In the genomic region with DNA sequence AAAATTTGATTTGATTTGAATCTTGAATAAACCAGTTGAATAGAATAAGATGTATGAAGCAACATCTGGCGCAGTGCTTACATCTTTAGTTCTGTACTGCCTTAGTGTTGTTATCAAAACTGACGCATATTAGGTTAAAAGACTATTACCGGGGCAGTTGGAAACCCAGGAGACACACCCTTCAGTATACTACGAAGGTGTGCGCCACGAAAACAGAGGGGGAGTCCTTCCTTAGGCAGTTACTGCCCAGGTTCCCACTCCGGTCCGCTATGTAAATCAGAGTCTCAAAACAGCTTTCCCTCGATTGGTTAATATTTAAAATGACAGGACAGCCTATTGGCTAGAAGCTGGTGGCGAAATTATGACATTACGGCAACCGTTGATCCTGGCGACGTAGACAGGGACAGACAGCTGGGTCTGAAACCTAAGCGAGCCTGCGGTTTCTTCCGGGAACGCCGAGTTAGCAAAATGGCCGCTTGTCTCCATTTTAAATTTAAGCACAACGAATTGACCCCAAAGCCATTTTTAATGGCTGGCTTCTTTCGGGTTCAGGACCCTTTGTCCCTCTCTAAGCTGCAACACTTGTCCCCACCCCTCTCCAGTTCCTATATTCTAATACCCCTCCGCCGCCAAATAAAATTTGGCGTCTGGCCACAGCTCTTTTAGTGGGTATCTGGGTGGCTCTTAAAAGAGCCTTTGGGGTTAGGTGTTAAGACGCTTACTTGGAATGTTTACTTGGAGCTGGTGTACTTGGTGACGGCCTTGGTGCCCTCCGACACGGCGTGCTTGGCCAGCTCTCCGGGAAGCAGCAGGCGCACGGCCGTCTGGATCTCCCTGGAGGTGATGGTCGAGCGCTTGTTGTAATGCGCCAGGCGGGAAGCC, we compare ENCODE assay signal across 1 cellular context.
TF ChIP-seq lines count a peak whose summit lies in the region.

No MANE protein-coding gene starts in this region.

TF ChIP-seq in K562, 482 proteins besides CTCF, POLR2A, EP300 and RAD21 (continued from another document and continues in another):
- TF ChIP-seq, protein P1, sequence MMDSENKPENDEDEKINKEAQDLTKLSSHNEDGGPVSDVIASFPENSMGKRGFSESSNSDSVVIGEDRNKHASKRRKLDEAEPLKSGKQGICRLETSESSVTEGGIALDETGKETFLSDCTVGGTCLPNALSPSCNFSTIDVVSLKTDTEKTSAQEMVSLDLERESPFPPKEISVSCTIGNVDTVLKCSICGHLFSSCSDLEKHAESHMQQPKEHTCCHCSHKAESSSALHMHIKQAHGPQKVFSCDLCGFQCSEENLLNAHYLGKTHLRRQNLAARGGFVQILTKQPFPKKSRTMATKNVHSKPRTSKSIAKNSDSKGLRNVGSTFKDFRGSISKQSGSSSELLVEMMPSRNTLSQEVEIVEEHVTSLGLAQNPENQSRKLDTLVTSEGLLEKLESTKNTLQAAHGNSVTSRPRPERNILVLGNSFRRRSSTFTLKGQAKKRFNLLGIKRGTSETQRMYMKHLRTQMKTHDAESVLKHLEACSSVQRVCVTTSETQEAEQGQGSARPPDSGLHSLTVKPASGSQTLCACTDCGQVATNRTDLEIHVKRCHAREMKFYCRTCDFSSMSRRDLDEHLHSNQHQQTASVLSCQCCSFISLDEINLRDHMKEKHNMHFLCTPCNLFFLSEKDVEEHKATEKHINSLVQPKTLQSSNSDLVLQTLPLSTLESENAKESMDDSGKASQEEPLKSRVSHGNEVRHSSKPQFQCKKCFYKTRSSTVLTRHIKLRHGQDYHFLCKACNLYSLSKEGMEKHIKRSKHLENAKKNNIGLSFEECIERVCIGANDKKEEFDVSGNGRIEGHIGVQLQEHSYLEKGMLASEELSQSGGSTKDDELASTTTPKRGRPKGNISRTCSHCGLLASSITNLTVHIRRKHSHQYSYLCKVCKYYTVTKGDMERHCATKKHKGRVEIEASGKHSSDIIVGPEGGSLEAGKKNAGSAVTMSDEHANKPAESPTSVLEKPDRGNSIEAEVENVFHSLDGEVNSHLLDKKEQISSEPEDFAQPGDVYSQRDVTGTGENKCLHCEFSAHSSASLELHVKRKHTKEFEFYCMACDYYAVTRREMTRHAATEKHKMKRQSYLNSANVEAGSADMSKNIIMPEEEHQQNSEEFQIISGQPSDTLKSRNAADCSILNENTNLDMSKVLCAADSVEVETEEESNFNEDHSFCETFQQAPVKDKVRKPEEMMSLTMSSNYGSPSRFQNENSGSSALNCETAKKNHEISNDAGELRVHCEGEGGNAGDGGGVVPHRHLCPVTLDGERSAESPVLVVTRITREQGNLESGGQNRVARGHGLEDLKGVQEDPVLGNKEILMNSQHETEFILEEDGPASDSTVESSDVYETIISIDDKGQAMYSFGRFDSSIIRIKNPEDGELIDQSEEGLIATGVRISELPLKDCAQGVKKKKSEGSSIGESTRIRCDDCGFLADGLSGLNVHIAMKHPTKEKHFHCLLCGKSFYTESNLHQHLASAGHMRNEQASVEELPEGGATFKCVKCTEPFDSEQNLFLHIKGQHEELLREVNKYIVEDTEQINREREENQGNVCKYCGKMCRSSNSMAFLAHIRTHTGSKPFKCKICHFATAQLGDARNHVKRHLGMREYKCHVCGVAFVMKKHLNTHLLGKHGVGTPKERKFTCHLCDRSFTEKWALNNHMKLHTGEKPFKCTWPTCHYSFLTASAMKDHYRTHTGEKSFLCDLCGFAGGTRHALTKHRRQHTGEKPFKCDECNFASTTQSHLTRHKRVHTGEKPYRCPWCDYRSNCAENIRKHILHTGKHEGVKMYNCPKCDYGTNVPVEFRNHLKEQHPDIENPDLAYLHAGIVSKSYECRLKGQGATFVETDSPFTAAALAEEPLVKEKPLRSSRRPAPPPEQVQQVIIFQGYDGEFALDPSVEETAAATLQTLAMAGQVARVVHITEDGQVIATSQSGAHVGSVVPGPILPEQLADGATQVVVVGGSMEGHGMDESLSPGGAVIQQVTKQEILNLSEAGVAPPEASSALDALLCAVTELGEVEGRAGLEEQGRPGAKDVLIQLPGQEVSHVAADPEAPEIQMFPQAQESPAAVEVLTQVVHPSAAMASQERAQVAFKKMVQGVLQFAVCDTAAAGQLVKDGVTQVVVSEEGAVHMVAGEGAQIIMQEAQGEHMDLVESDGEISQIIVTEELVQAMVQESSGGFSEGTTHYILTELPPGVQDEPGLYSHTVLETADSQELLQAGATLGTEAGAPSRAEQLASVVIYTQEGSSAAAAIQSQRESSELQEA (IDR thresholded peaks at IDR 0.05; ENCODE audit: low read depth): no peak
- peak; percentile 53; the same call in 1 of the 2 replicates for TF ChIP-seq ETV1 (tag; conservative IDR thresholded peaks at IDR 0.05; ENCODE audit: low read depth)
- TF ChIP-seq ZFP36 (IDR thresholded peaks at IDR 0.05; ENCODE audit: low read depth, low read length, partially characterized antibody): peak; percentile 91
- TF ChIP-seq, protein P2, sequence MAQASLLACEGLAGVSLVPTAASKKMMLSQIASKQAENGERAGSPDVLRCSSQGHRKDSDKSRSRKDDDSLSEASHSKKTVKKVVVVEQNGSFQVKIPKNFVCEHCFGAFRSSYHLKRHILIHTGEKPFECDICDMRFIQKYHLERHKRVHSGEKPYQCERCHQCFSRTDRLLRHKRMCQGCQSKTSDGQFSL (CRISPR knock-in tag; IDR thresholded peaks at IDR 0.05): peak; percentile 86
- TF ChIP-seq, protein P2 (tag; IDR thresholded peaks at IDR 0.05): peak; percentile 24 to 60; a peak in 2 of 4 replicates
- no peak for TF ChIP-seq BMI1 (IDR thresholded peaks at IDR 0.05; ENCODE audit: low read length)
- TF ChIP-seq ZNF444 (CRISPR knock-in tag; IDR thresholded peaks at IDR 0.05): 0 out of 2 replicates have a peak, but pooled peaks have one; percentile 55
- TF ChIP-seq, protein P3, sequence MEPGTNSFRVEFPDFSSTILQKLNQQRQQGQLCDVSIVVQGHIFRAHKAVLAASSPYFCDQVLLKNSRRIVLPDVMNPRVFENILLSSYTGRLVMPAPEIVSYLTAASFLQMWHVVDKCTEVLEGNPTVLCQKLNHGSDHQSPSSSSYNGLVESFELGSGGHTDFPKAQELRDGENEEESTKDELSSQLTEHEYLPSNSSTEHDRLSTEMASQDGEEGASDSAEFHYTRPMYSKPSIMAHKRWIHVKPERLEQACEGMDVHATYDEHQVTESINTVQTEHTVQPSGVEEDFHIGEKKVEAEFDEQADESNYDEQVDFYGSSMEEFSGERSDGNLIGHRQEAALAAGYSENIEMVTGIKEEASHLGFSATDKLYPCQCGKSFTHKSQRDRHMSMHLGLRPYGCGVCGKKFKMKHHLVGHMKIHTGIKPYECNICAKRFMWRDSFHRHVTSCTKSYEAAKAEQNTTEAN (CRISPR knock-in tag; IDR thresholded peaks at IDR 0.05): no peak; the same call in 1 of the 2 replicates
- peak in 1 of 2 experiments; percentile 54; a peak in 2 of 4 replicates for TF ChIP-seq ETV6 (IDR thresholded peaks at IDR 0.05; ENCODE audit: borderline replicate concordance in 1 of 2, low read depth in 2 of 2, low read length in 1 of 2)
- TF ChIP-seq ETV6 (CRISPR knock-in tag; IDR thresholded peaks at IDR 0.05; ENCODE audit: borderline replicate concordance): peak; percentile 93; the same call in 1 of the 2 replicates
- TF ChIP-seq ARHGAP35 (IDR thresholded peaks at IDR 0.05; ENCODE audit: partially characterized antibody): no peak
- TF ChIP-seq RFX1 (IDR thresholded peaks at IDR 0.05): peak; percentile 37; the same call in 1 of the 2 replicates
- no peak for TF ChIP-seq CBFB (CRISPR knock-in tag; IDR thresholded peaks at IDR 0.05)
- no peak for TF ChIP-seq RAD51 (IDR thresholded peaks at IDR 0.05; ENCODE audit: borderline replicate concordance, low read depth)
- TF ChIP-seq ZKSCAN1 (IDR thresholded peaks at IDR 0.05; ENCODE audit: low read depth, low read length): peak; percentile 100
- TF ChIP-seq PPARD (CRISPR knock-in tag; IDR thresholded peaks at IDR 0.05): no peak
- TF ChIP-seq, protein P4, sequence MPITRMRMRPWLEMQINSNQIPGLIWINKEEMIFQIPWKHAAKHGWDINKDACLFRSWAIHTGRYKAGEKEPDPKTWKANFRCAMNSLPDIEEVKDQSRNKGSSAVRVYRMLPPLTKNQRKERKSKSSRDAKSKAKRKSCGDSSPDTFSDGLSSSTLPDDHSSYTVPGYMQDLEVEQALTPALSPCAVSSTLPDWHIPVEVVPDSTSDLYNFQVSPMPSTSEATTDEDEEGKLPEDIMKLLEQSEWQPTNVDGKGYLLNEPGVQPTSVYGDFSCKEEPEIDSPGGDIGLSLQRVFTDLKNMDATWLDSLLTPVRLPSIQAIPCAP (CRISPR knock-in tag; IDR thresholded peaks at IDR 0.05; ENCODE audit: borderline replicate concordance): no peak; the same call in 1 of the 2 replicates
- peak in 1 of 2 experiments; percentile 81; a peak in 1 of 4 replicates for TF ChIP-seq NONO (IDR thresholded peaks at IDR 0.05; ENCODE audit: low read depth in 2 of 2, low read length in 1 of 2)
- peak; percentile 88 for TF ChIP-seq ZNF12 (CRISPR knock-in tag; IDR thresholded peaks at IDR 0.05)
- no peak for TF ChIP-seq ETS2 (tag; IDR thresholded peaks at IDR 0.05; ENCODE audit: borderline replicate concordance, poor library complexity, severe bottlenecking)
- no peak for TF ChIP-seq FOXA1 (IDR thresholded peaks at IDR 0.05; ENCODE audit: borderline replicate concordance)
- peak; percentile 26; the same call in 1 of the 2 replicates for TF ChIP-seq ZSCAN29 (IDR thresholded peaks at IDR 0.05)
- no peak for TF ChIP-seq NR3C1 (CRISPR knock-in tag; IDR thresholded peaks at IDR 0.05)
- peak; percentile 100 for TF ChIP-seq ZC3H4 (CRISPR knock-in tag; IDR thresholded peaks at IDR 0.05; ENCODE audit: borderline replicate concordance)
- TF ChIP-seq EWSR1 (IDR thresholded peaks at IDR 0.05; ENCODE audit: borderline replicate concordance, low read depth, partially characterized antibody): peak; percentile 84
- TF ChIP-seq ASH1L (IDR thresholded peaks at IDR 0.05; ENCODE audit: borderline replicate concordance, low read depth, partially characterized antibody): peak; percentile 99
- TF ChIP-seq, protein P5, sequence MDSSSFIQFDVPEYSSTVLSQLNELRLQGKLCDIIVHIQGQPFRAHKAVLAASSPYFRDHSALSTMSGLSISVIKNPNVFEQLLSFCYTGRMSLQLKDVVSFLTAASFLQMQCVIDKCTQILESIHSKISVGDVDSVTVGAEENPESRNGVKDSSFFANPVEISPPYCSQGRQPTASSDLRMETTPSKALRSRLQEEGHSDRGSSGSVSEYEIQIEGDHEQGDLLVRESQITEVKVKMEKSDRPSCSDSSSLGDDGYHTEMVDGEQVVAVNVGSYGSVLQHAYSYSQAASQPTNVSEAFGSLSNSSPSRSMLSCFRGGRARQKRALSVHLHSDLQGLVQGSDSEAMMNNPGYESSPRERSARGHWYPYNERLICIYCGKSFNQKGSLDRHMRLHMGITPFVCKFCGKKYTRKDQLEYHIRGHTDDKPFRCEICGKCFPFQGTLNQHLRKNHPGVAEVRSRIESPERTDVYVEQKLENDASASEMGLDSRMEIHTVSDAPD (CRISPR knock-in tag; IDR thresholded peaks at IDR 0.05): no peak
- TF ChIP-seq ZNF311 (CRISPR knock-in tag; IDR thresholded peaks at IDR 0.05): no peak; the same call in 1 of the 2 replicates
- no peak for TF ChIP-seq DMBX1 (CRISPR knock-in tag; IDR thresholded peaks at IDR 0.05; ENCODE audit: borderline replicate concordance)
- peak; percentile 71 to 75; a peak in 3 of 4 replicates for TF ChIP-seq TEAD1 (CRISPR knock-in tag; IDR thresholded peaks at IDR 0.05)
- peak; percentile 94 for TF ChIP-seq ZEB2 (IDR thresholded peaks at IDR 0.05)
- TF ChIP-seq, protein P6, sequence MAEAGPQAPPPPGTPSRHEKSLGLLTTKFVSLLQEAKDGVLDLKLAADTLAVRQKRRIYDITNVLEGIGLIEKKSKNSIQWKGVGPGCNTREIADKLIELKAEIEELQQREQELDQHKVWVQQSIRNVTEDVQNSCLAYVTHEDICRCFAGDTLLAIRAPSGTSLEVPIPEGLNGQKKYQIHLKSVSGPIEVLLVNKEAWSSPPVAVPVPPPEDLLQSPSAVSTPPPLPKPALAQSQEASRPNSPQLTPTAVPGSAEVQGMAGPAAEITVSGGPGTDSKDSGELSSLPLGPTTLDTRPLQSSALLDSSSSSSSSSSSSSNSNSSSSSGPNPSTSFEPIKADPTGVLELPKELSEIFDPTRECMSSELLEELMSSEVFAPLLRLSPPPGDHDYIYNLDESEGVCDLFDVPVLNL (CRISPR knock-in tag; IDR thresholded peaks at IDR 0.05; ENCODE audit: low read depth): no peak
- no peak for TF ChIP-seq PHB2 (IDR thresholded peaks at IDR 0.05; ENCODE audit: low read depth)
- no peak for TF ChIP-seq SETDB1 (IDR thresholded peaks at IDR 0.05; ENCODE audit: low read length)
- no peak; the same call in 1 of the 2 replicates for TF ChIP-seq ZNF239 (CRISPR knock-in tag; IDR thresholded peaks at IDR 0.05)
- no peak; the same call in 1 of the 2 replicates for TF ChIP-seq MXI1 (IDR thresholded peaks at IDR 0.05; ENCODE audit: low read depth, low read length)
- peak; percentile 59 for TF ChIP-seq ZNF436 (CRISPR knock-in tag; IDR thresholded peaks at IDR 0.05)
- no peak; the same call in 1 of the 2 replicates for TF ChIP-seq HMG20B (CRISPR knock-in tag; IDR thresholded peaks at IDR 0.05)
- TF ChIP-seq, protein P7, sequence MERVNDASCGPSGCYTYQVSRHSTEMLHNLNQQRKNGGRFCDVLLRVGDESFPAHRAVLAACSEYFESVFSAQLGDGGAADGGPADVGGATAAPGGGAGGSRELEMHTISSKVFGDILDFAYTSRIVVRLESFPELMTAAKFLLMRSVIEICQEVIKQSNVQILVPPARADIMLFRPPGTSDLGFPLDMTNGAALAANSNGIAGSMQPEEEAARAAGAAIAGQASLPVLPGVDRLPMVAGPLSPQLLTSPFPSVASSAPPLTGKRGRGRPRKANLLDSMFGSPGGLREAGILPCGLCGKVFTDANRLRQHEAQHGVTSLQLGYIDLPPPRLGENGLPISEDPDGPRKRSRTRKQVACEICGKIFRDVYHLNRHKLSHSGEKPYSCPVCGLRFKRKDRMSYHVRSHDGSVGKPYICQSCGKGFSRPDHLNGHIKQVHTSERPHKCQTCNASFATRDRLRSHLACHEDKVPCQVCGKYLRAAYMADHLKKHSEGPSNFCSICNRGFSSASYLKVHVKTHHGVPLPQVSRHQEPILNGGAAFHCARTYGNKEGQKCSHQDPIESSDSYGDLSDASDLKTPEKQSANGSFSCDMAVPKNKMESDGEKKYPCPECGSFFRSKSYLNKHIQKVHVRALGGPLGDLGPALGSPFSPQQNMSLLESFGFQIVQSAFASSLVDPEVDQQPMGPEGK (CRISPR knock-in tag; IDR thresholded peaks at IDR 0.05; ENCODE audit: borderline replicate concordance): peak; percentile 87; the same call in 1 of the 2 replicates
- TF ChIP-seq TARDBP (IDR thresholded peaks at IDR 0.05): no peak
- TF ChIP-seq, protein P8, sequence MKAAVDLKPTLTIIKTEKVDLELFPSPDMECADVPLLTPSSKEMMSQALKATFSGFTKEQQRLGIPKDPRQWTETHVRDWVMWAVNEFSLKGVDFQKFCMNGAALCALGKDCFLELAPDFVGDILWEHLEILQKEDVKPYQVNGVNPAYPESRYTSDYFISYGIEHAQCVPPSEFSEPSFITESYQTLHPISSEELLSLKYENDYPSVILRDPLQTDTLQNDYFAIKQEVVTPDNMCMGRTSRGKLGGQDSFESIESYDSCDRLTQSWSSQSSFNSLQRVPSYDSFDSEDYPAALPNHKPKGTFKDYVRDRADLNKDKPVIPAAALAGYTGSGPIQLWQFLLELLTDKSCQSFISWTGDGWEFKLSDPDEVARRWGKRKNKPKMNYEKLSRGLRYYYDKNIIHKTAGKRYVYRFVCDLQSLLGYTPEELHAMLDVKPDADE (conservative IDR thresholded peaks at IDR 0.05; ENCODE audit: control insufficient read depth, low read depth, low read length): peak; percentile 84
- TF ChIP-seq ATF1 (CRISPR knock-in tag; IDR thresholded peaks at IDR 0.05): no peak
- TF ChIP-seq ATF1 (tag; IDR thresholded peaks at IDR 0.05): peak; percentile 96
- peak; percentile 92 for TF ChIP-seq ZNF316 (IDR thresholded peaks at IDR 0.05)
- TF ChIP-seq MIER1 (IDR thresholded peaks at IDR 0.05; ENCODE audit: low read depth): no peak; the same call in 1 of the 2 replicates
